ENCODE assay signal across 2 cellular contexts in the genomic region with DNA sequence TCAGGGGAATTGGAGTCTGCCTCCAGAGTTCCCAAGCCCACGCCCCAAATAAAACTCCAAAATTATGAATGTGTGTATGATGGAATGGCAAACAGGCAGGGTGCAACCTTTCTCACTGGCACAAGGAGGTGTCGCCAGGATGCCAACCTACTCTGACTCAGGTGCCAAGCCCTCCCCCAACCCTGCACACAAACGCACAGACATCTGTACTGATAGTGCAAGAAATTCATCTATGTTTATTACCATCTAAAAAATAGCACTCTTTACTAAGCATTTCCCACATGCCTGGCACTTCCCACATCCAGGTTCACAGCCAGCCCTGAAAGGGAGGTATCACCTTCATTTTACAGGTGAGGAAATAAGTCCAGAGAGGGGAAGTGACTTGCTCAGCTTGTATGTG.
TF ChIP-seq lines count a peak whose summit lies in the region.

No MANE protein-coding gene starts in this region.

TF ChIP-seq in SK-N-SH, 30 proteins besides CTCF, POLR2A, EP300 and RAD21 (continued from another document):
- TF ChIP-seq, protein P1, sequence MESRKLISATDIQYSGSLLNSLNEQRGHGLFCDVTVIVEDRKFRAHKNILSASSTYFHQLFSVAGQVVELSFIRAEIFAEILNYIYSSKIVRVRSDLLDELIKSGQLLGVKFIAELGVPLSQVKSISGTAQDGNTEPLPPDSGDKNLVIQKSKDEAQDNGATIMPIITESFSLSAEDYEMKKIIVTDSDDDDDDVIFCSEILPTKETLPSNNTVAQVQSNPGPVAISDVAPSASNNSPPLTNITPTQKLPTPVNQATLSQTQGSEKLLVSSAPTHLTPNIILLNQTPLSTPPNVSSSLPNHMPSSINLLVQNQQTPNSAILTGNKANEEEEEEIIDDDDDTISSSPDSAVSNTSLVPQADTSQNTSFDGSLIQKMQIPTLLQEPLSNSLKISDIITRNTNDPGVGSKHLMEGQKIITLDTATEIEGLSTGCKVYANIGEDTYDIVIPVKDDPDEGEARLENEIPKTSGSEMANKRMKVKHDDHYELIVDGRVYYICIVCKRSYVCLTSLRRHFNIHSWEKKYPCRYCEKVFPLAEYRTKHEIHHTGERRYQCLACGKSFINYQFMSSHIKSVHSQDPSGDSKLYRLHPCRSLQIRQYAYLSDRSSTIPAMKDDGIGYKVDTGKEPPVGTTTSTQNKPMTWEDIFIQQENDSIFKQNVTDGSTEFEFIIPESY (IDR thresholded peaks at IDR 0.05; ENCODE audit: borderline replicate concordance, low read depth), result no peak
- TF ChIP-seq, protein P2, sequence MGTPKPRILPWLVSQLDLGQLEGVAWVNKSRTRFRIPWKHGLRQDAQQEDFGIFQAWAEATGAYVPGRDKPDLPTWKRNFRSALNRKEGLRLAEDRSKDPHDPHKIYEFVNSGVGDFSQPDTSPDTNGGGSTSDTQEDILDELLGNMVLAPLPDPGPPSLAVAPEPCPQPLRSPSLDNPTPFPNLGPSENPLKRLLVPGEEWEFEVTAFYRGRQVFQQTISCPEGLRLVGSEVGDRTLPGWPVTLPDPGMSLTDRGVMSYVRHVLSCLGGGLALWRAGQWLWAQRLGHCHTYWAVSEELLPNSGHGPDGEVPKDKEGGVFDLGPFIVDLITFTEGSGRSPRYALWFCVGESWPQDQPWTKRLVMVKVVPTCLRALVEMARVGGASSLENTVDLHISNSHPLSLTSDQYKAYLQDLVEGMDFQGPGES (IDR thresholded peaks at IDR 0.05; ENCODE audit: low read depth, low read length), result no peak
- TF ChIP-seq RFX5 (IDR thresholded peaks at IDR 0.05; ENCODE audit: low read length) (no peak), FOSL2 (IDR thresholded peaks at IDR 0.05; ENCODE audit: borderline replicate concordance, low read depth) (no peak), EZH2phosphoT487 (IDR thresholded peaks at IDR 0.05; ENCODE audit: borderline replicate concordance, low read depth) (no peak), FOXJ3 (CRISPR knock-in tag; IDR thresholded peaks at IDR 0.05) (no peak), MEF2A (IDR thresholded peaks at IDR 0.05; ENCODE audit: borderline replicate concordance, low read depth) (no peak), POLR2AphosphoS5 (IDR thresholded peaks at IDR 0.05; ENCODE audit: low read depth, low read length) (no peak), GATA2 (CRISPR knock-in tag; IDR thresholded peaks at IDR 0.05) (no peak), RCOR1 (IDR thresholded peaks at IDR 0.05; ENCODE audit: low read length) (no peak), NRF1 (IDR thresholded peaks at IDR 0.05; ENCODE audit: low read depth, low read length) (no peak), GABPA (IDR thresholded peaks at IDR 0.05; ENCODE audit: low read depth) (no peak), ELF1 (IDR thresholded peaks at IDR 0.05) (no peak), FOXM1 (IDR thresholded peaks at IDR 0.05; ENCODE audit: low read depth) (no peak)
- TF ChIP-seq, protein P3, sequence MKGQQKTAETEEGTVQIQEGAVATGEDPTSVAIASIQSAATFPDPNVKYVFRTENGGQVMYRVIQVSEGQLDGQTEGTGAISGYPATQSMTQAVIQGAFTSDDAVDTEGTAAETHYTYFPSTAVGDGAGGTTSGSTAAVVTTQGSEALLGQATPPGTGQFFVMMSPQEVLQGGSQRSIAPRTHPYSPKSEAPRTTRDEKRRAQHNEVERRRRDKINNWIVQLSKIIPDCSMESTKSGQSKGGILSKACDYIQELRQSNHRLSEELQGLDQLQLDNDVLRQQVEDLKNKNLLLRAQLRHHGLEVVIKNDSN (IDR thresholded peaks at IDR 0.05; ENCODE audit: borderline replicate concordance, low read depth), result no peak
- TF ChIP-seq, protein P4, sequence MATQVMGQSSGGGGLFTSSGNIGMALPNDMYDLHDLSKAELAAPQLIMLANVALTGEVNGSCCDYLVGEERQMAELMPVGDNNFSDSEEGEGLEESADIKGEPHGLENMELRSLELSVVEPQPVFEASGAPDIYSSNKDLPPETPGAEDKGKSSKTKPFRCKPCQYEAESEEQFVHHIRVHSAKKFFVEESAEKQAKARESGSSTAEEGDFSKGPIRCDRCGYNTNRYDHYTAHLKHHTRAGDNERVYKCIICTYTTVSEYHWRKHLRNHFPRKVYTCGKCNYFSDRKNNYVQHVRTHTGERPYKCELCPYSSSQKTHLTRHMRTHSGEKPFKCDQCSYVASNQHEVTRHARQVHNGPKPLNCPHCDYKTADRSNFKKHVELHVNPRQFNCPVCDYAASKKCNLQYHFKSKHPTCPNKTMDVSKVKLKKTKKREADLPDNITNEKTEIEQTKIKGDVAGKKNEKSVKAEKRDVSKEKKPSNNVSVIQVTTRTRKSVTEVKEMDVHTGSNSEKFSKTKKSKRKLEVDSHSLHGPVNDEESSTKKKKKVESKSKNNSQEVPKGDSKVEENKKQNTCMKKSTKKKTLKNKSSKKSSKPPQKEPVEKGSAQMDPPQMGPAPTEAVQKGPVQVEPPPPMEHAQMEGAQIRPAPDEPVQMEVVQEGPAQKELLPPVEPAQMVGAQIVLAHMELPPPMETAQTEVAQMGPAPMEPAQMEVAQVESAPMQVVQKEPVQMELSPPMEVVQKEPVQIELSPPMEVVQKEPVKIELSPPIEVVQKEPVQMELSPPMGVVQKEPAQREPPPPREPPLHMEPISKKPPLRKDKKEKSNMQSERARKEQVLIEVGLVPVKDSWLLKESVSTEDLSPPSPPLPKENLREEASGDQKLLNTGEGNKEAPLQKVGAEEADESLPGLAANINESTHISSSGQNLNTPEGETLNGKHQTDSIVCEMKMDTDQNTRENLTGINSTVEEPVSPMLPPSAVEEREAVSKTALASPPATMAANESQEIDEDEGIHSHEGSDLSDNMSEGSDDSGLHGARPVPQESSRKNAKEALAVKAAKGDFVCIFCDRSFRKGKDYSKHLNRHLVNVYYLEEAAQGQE (IDR thresholded peaks at IDR 0.05; ENCODE audit: low read depth, low read length), result no peak

TF ChIP-seq in SK-N-SH treated with all-trans-retinoic acid at 6 μM for 48 hours, 23 proteins besides CTCF, POLR2A, EP300 and RAD21 (continued from another document):
- TF ChIP-seq, protein P5, sequence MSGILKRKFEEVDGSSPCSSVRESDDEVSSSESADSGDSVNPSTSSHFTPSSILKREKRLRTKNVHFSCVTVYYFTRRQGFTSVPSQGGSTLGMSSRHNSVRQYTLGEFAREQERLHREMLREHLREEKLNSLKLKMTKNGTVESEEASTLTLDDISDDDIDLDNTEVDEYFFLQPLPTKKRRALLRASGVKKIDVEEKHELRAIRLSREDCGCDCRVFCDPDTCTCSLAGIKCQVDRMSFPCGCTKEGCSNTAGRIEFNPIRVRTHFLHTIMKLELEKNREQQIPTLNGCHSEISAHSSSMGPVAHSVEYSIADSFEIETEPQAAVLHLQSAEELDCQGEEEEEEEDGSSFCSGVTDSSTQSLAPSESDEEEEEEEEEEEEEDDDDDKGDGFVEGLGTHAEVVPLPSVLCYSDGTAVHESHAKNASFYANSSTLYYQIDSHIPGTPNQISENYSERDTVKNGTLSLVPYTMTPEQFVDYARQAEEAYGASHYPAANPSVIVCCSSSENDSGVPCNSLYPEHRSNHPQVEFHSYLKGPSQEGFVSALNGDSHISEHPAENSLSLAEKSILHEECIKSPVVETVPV (CRISPR knock-in tag; IDR thresholded peaks at IDR 0.05), result no peak
